Comparison of ENCODE assay signal across 28 cellular contexts in the genomic region with DNA sequence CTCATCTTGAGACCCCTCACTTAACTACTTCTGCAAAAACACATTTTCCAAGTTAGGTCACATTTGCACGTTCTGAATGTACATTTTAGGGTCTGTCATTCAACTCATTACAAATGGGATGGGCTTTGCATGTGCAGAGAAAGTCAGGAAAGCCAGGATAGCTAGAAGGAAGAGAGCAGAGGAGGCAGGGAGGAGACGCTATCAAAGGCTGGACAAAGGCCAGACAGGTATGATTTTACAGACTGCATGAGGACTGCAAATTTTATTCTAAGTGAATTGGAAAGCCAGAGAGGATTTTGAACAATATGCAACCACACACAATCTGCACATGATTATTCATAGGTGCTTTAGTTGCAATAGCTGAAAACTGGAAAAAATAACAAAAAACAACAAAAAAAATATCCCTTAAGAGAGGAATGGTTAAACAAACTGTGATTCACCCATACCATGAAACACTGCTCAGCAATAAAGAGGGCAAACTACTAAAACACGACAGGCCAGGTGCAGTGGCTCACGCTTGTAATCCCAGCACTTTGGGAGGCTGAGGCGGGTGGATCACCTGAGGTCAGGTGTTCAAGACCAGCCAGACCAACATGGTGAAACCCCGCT. TPM values are rescaled to one million over a fixed set of nuclear protein-coding genes. Genes with fewer than 3 reads are reported as not detected.
DNase-seq lines count a peak whose midpoint lies in the region; ATAC-seq and TF ChIP-seq lines count a peak whose summit lies in the region.
"Had no signal": no experiment of that assay in that cellular context is flagged by ENCODE, and none has a peak within 500 bp of the region (broad histone marks: within the 10 kb centered on the region; RNA-seq: fewer than 3 reads in every experiment).

No MANE protein-coding gene starts in this region.

- in situ Hi-C loops in IMR-90 (cut with MboI; ENCODE audit: low sequenced_read_pairs), result no loop called here

- peaks cover 27% of the 10 kb centered on the region for H3K4me1 Mint-ChIP-seq in T-helper 1 cell treated with Interleukin-12 subunit alpha and Interleukin-12 subunit beta and Interleukin-4 antibody, amounts not matched to agents 30 μg/mL and 1 μg/mL, for 36 hours (ENCODE audit: low read depth)

- TF ChIP-seq POLR2A in IMR-90 (IDR thresholded peaks at IDR 0.05; ENCODE audit: low read depth, low read length) (no peak), sigmoid colon (IDR thresholded peaks at IDR 0.05) (no peak)

- no peak overlapping the region for H4K91ac ChIP-seq in IMR-90 (ENCODE audit: insufficient read depth, low read depth, low read length)

- no peak for TF ChIP-seq RAD21 in IMR-90 (IDR thresholded peaks at IDR 0.05; ENCODE audit: low read length)

- H3K56ac ChIP-seq in IMR-90 (ENCODE audit: extremely low read depth, insufficient read depth, low read length), result no peak overlapping the region

- H3K4ac ChIP-seq in IMR-90 (ENCODE audit: low read depth, low read length), result no peak overlapping the region

- TF ChIP-seq EP300 in sigmoid colon (IDR thresholded peaks at IDR 0.05), result no peak

- peak overlapping the region; percentile 20 for H2BK5ac ChIP-seq in IMR-90 (ENCODE audit: low read depth, low read length, poor library complexity, severe bottlenecking)

- H2AK9ac ChIP-seq in IMR-90 (replicated peaks; ENCODE audit: low read depth, low read length, poor library complexity), result no peak overlapping the region

- intact Hi-C loops in IMR-90 (cut with micrococcal nuclease) (no loop called here), sigmoid colon (cut with DNase I) (loop anchor here (10.0 kb wide), 1 partner anchor 947 kb away; the partner anchor contains the start of gene TPM4)

- 0 out of 2 replicates have a peak, but pooled peaks cover 3% of the 10 kb centered on the region for H4K20me1 ChIP-seq in IMR-90 (ENCODE audit: insufficient read depth, low read length)

- ATAC-seq in IMR-90 (ENCODE audit: low read depth), result no peak
- no peak for ATAC-seq in HG02759 (IDR thresholded peaks at IDR 0.05; ENCODE audit: unreplicated experiment)
- ATAC-seq: GM12878, GM23338, K562 had no signal

- no peak overlapping the region for H3K14ac ChIP-seq in IMR-90 (replicated peaks; ENCODE audit: low read depth, low read length)

- H2BK15ac ChIP-seq in IMR-90 (ENCODE audit: low read depth, low read length), result no peak overlapping the region

- H3K4me1 ChIP-seq in IMR-90 (ENCODE audit: control insufficient read depth, insufficient read depth, low read length) (peaks cover 6% of the 10 kb centered on the region), adipocyte (ENCODE audit: control insufficient read depth, insufficient read depth, low read length) (peaks cover 26% of the 10 kb centered on the region), sigmoid colon (peaks cover 0 to 22% (median 17%) of the 10 kb centered on the region in 4 donors)

- no peaks in the 10 kb centered on the region for H3K9me3 Mint-ChIP-seq in T-helper 1 cell treated with Interleukin-12 subunit alpha and Interleukin-12 subunit beta and Interleukin-4 antibody, amounts not matched to agents 30 μg/mL and 1 μg/mL, for 36 hours
- H3K9me3 Mint-ChIP-seq: CD4-positive, alpha-beta memory T cell; GM23338; H9 had no signal

- H3K79me1 ChIP-seq in IMR-90 (ENCODE audit: low read depth in 1 of 2, low read length in 2 of 2), result peaks cover 17 to 22% of the 10 kb centered on the region in 2 experiments

- CTCF ChIA-PET in IMR-90 (lab: Yijun Ruan, JAX), result interaction anchor here (0.6 to 1.4 kb wide), 2 partner anchors 18 to 26 kb away, joined by 3 read pairs; no protein-coding TSS in a partner anchor

- dilution Hi-C loops in IMR-90 (cut with HindIII; ENCODE audit: low sequenced_read_pairs, unreplicated experiment), result no loop called here

- no peak overlapping the region for H4K8ac ChIP-seq in IMR-90 (ENCODE audit: low read depth in 2 of 2, low read length in 2 of 2)

- no peaks in the 10 kb centered on the region for H3K27me3 ChIP-seq in IMR-90 (ENCODE audit: control insufficient read depth, insufficient read depth, low read length)
- peaks cover 1% of the 10 kb centered on the region for H3K27me3 ChIP-seq in adipocyte (replicated peaks; ENCODE audit: control insufficient read depth, insufficient read depth, low read length)
- no peaks in the 10 kb centered on the region for H3K27me3 ChIP-seq in sigmoid colon
- H3K27me3 ChIP-seq: BLaER1 treated with 17β-estradiol and CSF1 and Interleukin-3, amounts not matched to agents 10 nM and 100 nM; MG63; Peyer's patch had no signal

- H3K27me3 Mint-ChIP-seq in T-helper 1 cell treated with Interleukin-12 subunit alpha and Interleukin-12 subunit beta and Interleukin-4 antibody, amounts not matched to agents 30 μg/mL and 1 μg/mL, for 36 hours (ENCODE audit: low read depth), result no peaks in the 10 kb centered on the region

- no peak overlapping the region for H3K4me3 Mint-ChIP-seq in T-helper 1 cell treated with Interleukin-12 subunit alpha and Interleukin-12 subunit beta and Interleukin-4 antibody, amounts not matched to agents 30 μg/mL and 1 μg/mL, for 36 hours
- H3K4me3 Mint-ChIP-seq: GM23338, H9 had no signal

- POLR2A ChIA-PET in IMR-90 (lab: Charles Lee; ENCODE audit: unreplicated experiment), result no interaction called here

- H3K27ac Mint-ChIP-seq in T-helper 1 cell treated with Interleukin-12 subunit alpha and Interleukin-12 subunit beta and Interleukin-4 antibody, amounts not matched to agents 30 μg/mL and 1 μg/mL, for 36 hours, result peak overlapping the region; percentile 11
- H3K27ac Mint-ChIP-seq: GM23338, H9 had no signal

- peak overlapping the region; percentile 17 for H2BK120ac ChIP-seq in IMR-90 (ENCODE audit: low read depth, low read length)

- no peaks in the 10 kb centered on the region for H3K9me3 ChIP-seq in IMR-90 (ENCODE audit: control insufficient read depth, insufficient read depth, low read length)
- H3K9me3 ChIP-seq in adipocyte (ENCODE audit: control insufficient read depth, low read length), result no peaks in the 10 kb centered on the region
- no peaks in the 10 kb centered on the region for H3K9me3 ChIP-seq in sigmoid colon
- H3K9me3 ChIP-seq: BLaER1 treated with 17β-estradiol and CSF1 and Interleukin-3, amounts not matched to agents 10 nM and 100 nM; MG63; Peyer's patch had no signal

- no peak overlapping the region; the same call in 1 of the 2 replicates for H4K5ac ChIP-seq in IMR-90 (ENCODE audit: low read depth, low read length)

- H3K36me3 ChIP-seq in IMR-90 (ENCODE audit: control insufficient read depth, insufficient read depth, low read length), result no peaks in the 10 kb centered on the region; the same call in none of the 2 replicates
- no peaks in the 10 kb centered on the region for H3K36me3 ChIP-seq in adipocyte (ENCODE audit: control insufficient read depth, insufficient read depth, low read length, severe bottlenecking)
- H3K36me3 ChIP-seq in sigmoid colon, result no peaks in the 10 kb centered on the region
- H3K36me3 ChIP-seq: Peyer's patch had no signal

- no peak overlapping the region for H3K9ac ChIP-seq in IMR-90 (ENCODE audit: low read depth, low read length)
- H3K9ac ChIP-seq in adipocyte (ENCODE audit: low read length), result no peak overlapping the region
- H3K9ac ChIP-seq: BLaER1 treated with 17β-estradiol and CSF1 and Interleukin-3, amounts not matched to agents 10 nM and 100 nM had no signal

- peak overlapping the region; percentile 2; the same call in 1 of the 2 replicates for H2BK20ac ChIP-seq in IMR-90 (ENCODE audit: low read depth, low read length)

- no peak overlapping the region; the same call in 1 of the 2 replicates for H2AK5ac ChIP-seq in IMR-90 (ENCODE audit: low read depth, low read length)

- no peak overlapping the region for H3K4me2 ChIP-seq in IMR-90 (ENCODE audit: low read depth, low read length)
- H3K4me2 ChIP-seq: BLaER1 treated with 17β-estradiol and CSF1 and Interleukin-3, amounts not matched to agents 10 nM and 100 nM; GM23338 had no signal

- H3K9me1 ChIP-seq in IMR-90 (ENCODE audit: insufficient read depth, low read length), result no peaks in the 10 kb centered on the region

- TF ChIP-seq CTCF in IMR-90 (conservative IDR thresholded peaks at IDR 0.05; ENCODE audit: low read depth, low read length) (no peak), sigmoid colon (IDR thresholded peaks at IDR 0.05) (no peak)

- H3K4me3 ChIP-seq in IMR-90 (ENCODE audit: insufficient read depth, low read depth, low read length), result no peak overlapping the region
- H3K4me3 ChIP-seq in adipocyte (ENCODE audit: low read length), result no peak overlapping the region
- no peak overlapping the region for H3K4me3 ChIP-seq in sigmoid colon
- H3K4me3 ChIP-seq: BLaER1 treated with 17β-estradiol and CSF1 and Interleukin-3, amounts not matched to agents 10 nM and 100 nM; GM12878; GM23338; K562; MG63; Peyer's patch had no signal

- H3K27ac ChIP-seq in IMR-90 (ENCODE audit: insufficient read depth, low read length) (no peak overlapping the region), sigmoid colon (no peak overlapping the region)
- H3K27ac ChIP-seq: BLaER1 treated with 17β-estradiol and CSF1 and Interleukin-3, amounts not matched to agents 10 nM and 100 nM; Peyer's patch had no signal

- H2AFZ ChIP-seq in IMR-90 (replicated peaks; ENCODE audit: low read length, poor library complexity), result no peak overlapping the region
- H2AFZ ChIP-seq: GM23338 had no signal

- H3K36me3 Mint-ChIP-seq in T-helper 1 cell treated with Interleukin-12 subunit alpha and Interleukin-12 subunit beta and Interleukin-4 antibody, amounts not matched to agents 30 μg/mL and 1 μg/mL, for 36 hours (ENCODE audit: low read depth), result no peaks in the 10 kb centered on the region

- peak overlapping the region; percentile 47; the same call in 1 of the 2 replicates for H3K18ac ChIP-seq in IMR-90 (ENCODE audit: low read depth, low read length)

- H3K23ac ChIP-seq in IMR-90 (ENCODE audit: low read depth, low read length), result no peak overlapping the region

- DNase-seq in T-helper 1 cell (no peak), IMR-90 (peak; percentile 67), adipocyte (ENCODE audit: low read depth) (peak; percentile 17), sigmoid colon (peak; percentile 13), NCI-H510A treated with DMSO at 0.1 percent for 48 hours (lab: John Stamatoyannopoulos, UW) (no peak)
- DNase-seq: CD4-positive, alpha-beta memory T cell; COR-L47; DMS79; EL; GDM1; H9; MG63; NCI-H1105 treated with DMSO at 0.1 percent for 48 hours; NCI-H2029; NCI-H446 treated with DMSO at 0.1 percent for 48 hours; NCI-H526 treated with DMSO at 0.1 percent for 48 hours; Peyer's patch; SHP77 treated with DMSO at 0.1 percent for 48 hours had no signal

- no CpG with 5 or more reads among the region's 6 CpGs for WGBS in IMR-90 (ENCODE audit: extremely low coverage in 2 of 2, insufficient read length in 1 of 2), 2 experiments
- WGBS in sigmoid colon, 2 donors, result 17 to 67% methylated on average over 6 of the region's 6 CpGs

- no TSS peak for BruUV-seq in IMR-90 (replicated peaks; lab: Mats Ljungman, UMichigan)

RNA-seq across cellular contexts. Expression of gene SYDE1, which starts 21.1 kb away (rescaled TPM):
- total RNA-seq in IMR-90 (2012; rRNA removed) (18.6 and 19.4 TPM in 2 replicates), sigmoid colon (10 to 100 TPM; 29.6 to 39.9 (median 35.8) TPM)
- polyA plus RNA-seq in IMR-90 (2012; rRNA removed) (64.9 and 84.7 TPM in 2 replicates), sigmoid colon (1 to 10 TPM; 1.2 to 5.6 (median 4.8) TPM)
- 50.7 and 84.5 TPM in 2 replicates for polyA plus RNA-seq in IMR-90 (2012; cell fraction: cytosol; rRNA removed)
- polyA plus RNA-seq in IMR-90 (2012; cell fraction: nucleus; rRNA removed; ENCODE audit: low replicate concordance), result 87.9 and 261 TPM in 2 replicates
- total RNA-seq: CD4-positive, alpha-beta memory T cell; GM12878; HT-29; OCI-LY7 had no signal
- polyA plus RNA-seq: CD4-positive, alpha-beta memory T cell; GM12878; K562 had no signal

RNA-seq across cellular contexts. Expression of gene OR1I1, which starts 46.3 kb away (rescaled TPM):
- not detected in 2 replicates for total RNA-seq in IMR-90 (2012; rRNA removed)
- polyA plus RNA-seq in IMR-90 (2012; rRNA removed), result not detected in 2 replicates
- not detected in 2 replicates for polyA plus RNA-seq in IMR-90 (2012; cell fraction: cytosol; rRNA removed)
- polyA plus RNA-seq in IMR-90 (2012; cell fraction: nucleus; rRNA removed; ENCODE audit: low replicate concordance), result not detected in 2 replicates
- total RNA-seq in sigmoid colon, result not detected
- not detected for polyA plus RNA-seq in sigmoid colon
- total RNA-seq: A172; CD4-positive, alpha-beta memory T cell; GM12878; GM23338; H9; HT-29; K562; LHCN-M2; OCI-LY7; Peyer's patch had no signal
- polyA plus RNA-seq: CD4-positive, alpha-beta memory T cell; GM12878; GM23338; K562 had no signal

Comparison
In these comparisons a context has a peak if more than half of its experiments do, and no peak if none do; other contexts are left out.
1. DNase-seq: peak in IMR-90 (single experiment), adipocyte (single experiment) and sigmoid colon (single experiment); none in T-helper 1 cell (0 of 5) and NCI-H510A treated with DMSO at 0.1 percent for 48 hours (single experiment).